8 cellular contexts compared by ENCODE assay signal in genomic region chr17:11997972-11998233, GRCh38. TPM values are rescaled to one million over a fixed set of nuclear protein-coding genes. Genes with fewer than 3 reads are reported as not detected.
DNase-seq lines count a peak whose midpoint lies in the region; ATAC-seq and TF ChIP-seq lines count a peak whose summit lies in the region.

No MANE protein-coding gene starts in this region.

- H3K9me2 ChIP-seq in PC-9 (ENCODE audit: insufficient read depth), result no peaks in the 10 kb centered on the region

- H3K4me1 Mint-ChIP-seq in progenitor cell of endocrine pancreas (ENCODE audit: low read depth), result peaks cover 3% of the 10 kb centered on the region

- peak overlapping the region; percentile 97 for H3K27ac Mint-ChIP-seq in progenitor cell of endocrine pancreas

- intact Hi-C loops in PC-9 (cut with micrococcal nuclease; ENCODE audit: unreplicated experiment), result loop anchor here (1.0 to 2.0 kb wide), 2 partner anchors 22 to 51 kb away; partner anchors contain the start of gene MAP2K4

- no peak for DNase-seq in PC-9
- no peak for DNase-seq in epithelial cell of proximal tubule (ENCODE audit: low read depth)
- DNase-seq in progenitor cell of endocrine pancreas (ENCODE audit: low spot score, unreplicated experiment), result no peak
- DNase-seq in NCI-H2107 (lab: John Stamatoyannopoulos, UW), result no peak
- DNase-seq in NOMO-1 (lab: John Stamatoyannopoulos, UW; ENCODE audit: unreplicated experiment in 2 of 2), result no peak
- no peak for DNase-seq in iPS-NIHi7 (ENCODE audit: extremely low spot score)

- POLR2A ChIA-PET in PC-9 (lab: Charles Lee; ENCODE audit: unreplicated experiment), result interaction anchor here (1.3 to 1.6 kb wide), 2 partner anchors 23 to 27 kb away, joined by 10 to 11 read pairs; partner anchors contain the start of gene MAP2K4

- H3K27me3 Mint-ChIP-seq in progenitor cell of endocrine pancreas, result no peaks in the 10 kb centered on the region

- no peaks in the 10 kb centered on the region for H3K27me3 ChIP-seq in PC-9 (ENCODE audit: insufficient read depth, low read depth)

- TF ChIP-seq CTCF in PC-9 (conservative IDR thresholded peaks at IDR 0.05) (no peak), epithelial cell of proximal tubule (conservative IDR thresholded peaks at IDR 0.05; ENCODE audit: low read depth, low read length) (no peak), progenitor cell of endocrine pancreas (IDR thresholded peaks at IDR 0.05; ENCODE audit: unreplicated experiment) (no peak)

- H3K4me1 ChIP-seq in ES-I3 (ENCODE audit: insufficient read depth, low read length), result no peaks in the 10 kb centered on the region
- no peaks in the 10 kb centered on the region; the same call in 1 of the 2 replicates for H3K4me1 ChIP-seq in PC-9 (replicated peaks; ENCODE audit: insufficient read depth)

- CTCF ChIA-PET in PC-9 (lab: Charles Lee), result interaction anchor here (0.7 to 1.0 kb wide), 4 partner anchors 9 to 27 kb away, joined by 3 to 4 read pairs (median 3); partner anchors contain the start of gene MAP2K4

- no peaks in the 10 kb centered on the region for H4K20me1 ChIP-seq in PC-9 (ENCODE audit: insufficient read depth)

- ATAC-seq in HG02623 (IDR thresholded peaks at IDR 0.05; ENCODE audit: unreplicated experiment), result no peak

- no peak overlapping the region for H3K27ac ChIP-seq in PC-9

- H3K9me3 ChIP-seq in ES-I3 (ENCODE audit: control insufficient read depth, insufficient read depth, low read length), result no peaks in the 10 kb centered on the region
- H3K9me3 ChIP-seq in PC-9 (ENCODE audit: insufficient read depth, low read depth), result no peaks in the 10 kb centered on the region

- H3K4me3 Mint-ChIP-seq in progenitor cell of endocrine pancreas (ENCODE audit: low read depth), result peak overlapping the region; percentile 94

- H3F3A ChIP-seq in PC-9 (ENCODE audit: insufficient read depth, low read depth), result no peaks in the 10 kb centered on the region

- H2AFZ ChIP-seq in PC-9, result peak overlapping the region; percentile 97

- BruUV-seq in PC-9 (replicated peaks; lab: Mats Ljungman, UMichigan), result no TSS peak

- H3K9me3 Mint-ChIP-seq in progenitor cell of endocrine pancreas (ENCODE audit: low read depth), result no peaks in the 10 kb centered on the region

- peak overlapping the region; percentile 87 for H3K9ac ChIP-seq in ES-I3 (ENCODE audit: low read depth, low read length)

- H3K79me2 ChIP-seq in PC-9 (ENCODE audit: low read depth), result no peaks in the 10 kb centered on the region

- H3K4me3 ChIP-seq in PC-9 (peak overlapping the region; percentile 90), epithelial cell of proximal tubule (ENCODE audit: low read depth, low read length) (peak overlapping the region; percentile 91)

- H3K4me2 ChIP-seq in PC-9, result peak overlapping the region; percentile 85

- H3K36me3 ChIP-seq in ES-I3 (ENCODE audit: insufficient read depth, low read length), result no peaks in the 10 kb centered on the region
- H3K36me3 ChIP-seq in PC-9 (ENCODE audit: low read depth), result no peaks in the 10 kb centered on the region

- no peaks in the 10 kb centered on the region for H3K36me3 Mint-ChIP-seq in progenitor cell of endocrine pancreas (ENCODE audit: insufficient read depth)

RNA-seq across cellular contexts. Expression of gene ZNF18, which starts 0.6 kb away (rescaled TPM):
- 6.3 and 7.0 TPM in 2 replicates for total RNA-seq in PC-9 (2021)
- total RNA-seq in epithelial cell of proximal tubule, result 4.0 and 4.3 TPM in 2 replicates
- 5.9 and 7.8 TPM in 2 replicates for total RNA-seq in progenitor cell of endocrine pancreas

RNA-seq across cellular contexts. Expression of gene MAP2K4, which starts 22.8 kb away (rescaled TPM):
- total RNA-seq in PC-9 (2021) (37.1 and 44.3 TPM in 2 replicates), epithelial cell of proximal tubule (23.0 and 25.7 TPM in 2 replicates), progenitor cell of endocrine pancreas (62.0 and 64.2 TPM in 2 replicates)
